ENCODE assay signal across 20 cellular contexts in the genomic region with DNA sequence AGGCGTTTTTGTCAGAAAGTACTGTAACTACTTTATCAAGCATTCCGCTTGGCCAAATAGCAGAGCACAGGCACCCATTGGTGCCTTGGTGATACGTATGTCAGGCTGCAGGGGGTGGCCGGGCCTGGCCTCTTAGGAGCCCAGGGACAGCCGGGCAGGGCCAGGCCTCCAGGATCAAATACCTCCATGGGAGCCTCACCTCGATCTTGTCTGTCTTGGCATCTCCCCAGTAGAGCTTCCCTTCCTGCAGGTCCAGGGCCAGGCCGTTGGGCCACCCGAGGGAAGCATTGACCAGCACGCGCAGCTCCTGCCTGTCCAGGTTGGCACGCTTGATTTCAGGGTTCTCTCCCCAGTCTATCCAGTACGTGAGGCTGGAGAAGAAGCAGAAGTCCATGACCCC.
"Had no signal": no experiment of that assay in that cellular context is flagged by ENCODE, and none has a peak within 500 bp of the region (broad histone marks: within the 10 kb centered on the region; RNA-seq: fewer than 3 reads in every experiment).

No MANE protein-coding gene starts in this region.

- H3K4me3 ChIP-seq: esophagus muscularis mucosa, left ventricle myocardium inferior, pancreas, psoas muscle, testis, transverse colon, uterus had no signal

- H3K27me3 ChIP-seq: brain microvascular endothelial cell, esophagus muscularis mucosa, foreskin keratinocyte, pancreas, testis, transverse colon, uterus had no signal

- FAIRE-seq: astrocyte, pancreas had no signal

- H3K4me1 ChIP-seq: foreskin keratinocyte, pancreas, psoas muscle, testis, uterus had no signal

- H3K27ac ChIP-seq: brain microvascular endothelial cell, esophagus muscularis mucosa, foreskin keratinocyte, left ventricle myocardium inferior, pancreas, psoas muscle, testis, transverse colon, uterus, WERI-Rb-1 had no signal

- H3K9me3 ChIP-seq: esophagus muscularis mucosa, left ventricle myocardium inferior, pancreas, psoas muscle, testis, transverse colon, uterus had no signal

- H3K36me3 ChIP-seq: uterus had no signal

- DNase-seq: activated CD4-positive, alpha-beta memory T cell treated with anti-CD3 and anti-CD28 coated beads for 36 hours; activated CD4-positive, alpha-beta T cell treated with anti-CD3 and anti-CD28 coated beads, Interleukin-2, amount 10 ng/mL, durations not matched to agents 24 days and 14 days; activated CD8-positive, alpha-beta memory T cell treated with anti-CD3 and anti-CD28 coated beads, Interleukin-2, amount 50 U/mL, for 4 hours; activated naive CD4-positive, alpha-beta T cell treated with Interleukin-2 at 50 U/mL for 16 hours; activated T-cell treated with anti-CD3 and anti-CD28 coated beads, Interleukin-2, amount 50 U/mL, for 1 hour; brain microvascular endothelial cell; caudate nucleus; foreskin keratinocyte; left ventricle myocardium inferior; mammary epithelial cell; naive thymus-derived CD4-positive, alpha-beta T cell; pancreas; psoas muscle; stimulated activated naive CD4-positive, alpha-beta T cell treated with Interleukin-2 at 50 U/mL for 16 hours; testis; transverse colon; uterus; WERI-Rb-1 had no signal
